In the genomic region with DNA sequence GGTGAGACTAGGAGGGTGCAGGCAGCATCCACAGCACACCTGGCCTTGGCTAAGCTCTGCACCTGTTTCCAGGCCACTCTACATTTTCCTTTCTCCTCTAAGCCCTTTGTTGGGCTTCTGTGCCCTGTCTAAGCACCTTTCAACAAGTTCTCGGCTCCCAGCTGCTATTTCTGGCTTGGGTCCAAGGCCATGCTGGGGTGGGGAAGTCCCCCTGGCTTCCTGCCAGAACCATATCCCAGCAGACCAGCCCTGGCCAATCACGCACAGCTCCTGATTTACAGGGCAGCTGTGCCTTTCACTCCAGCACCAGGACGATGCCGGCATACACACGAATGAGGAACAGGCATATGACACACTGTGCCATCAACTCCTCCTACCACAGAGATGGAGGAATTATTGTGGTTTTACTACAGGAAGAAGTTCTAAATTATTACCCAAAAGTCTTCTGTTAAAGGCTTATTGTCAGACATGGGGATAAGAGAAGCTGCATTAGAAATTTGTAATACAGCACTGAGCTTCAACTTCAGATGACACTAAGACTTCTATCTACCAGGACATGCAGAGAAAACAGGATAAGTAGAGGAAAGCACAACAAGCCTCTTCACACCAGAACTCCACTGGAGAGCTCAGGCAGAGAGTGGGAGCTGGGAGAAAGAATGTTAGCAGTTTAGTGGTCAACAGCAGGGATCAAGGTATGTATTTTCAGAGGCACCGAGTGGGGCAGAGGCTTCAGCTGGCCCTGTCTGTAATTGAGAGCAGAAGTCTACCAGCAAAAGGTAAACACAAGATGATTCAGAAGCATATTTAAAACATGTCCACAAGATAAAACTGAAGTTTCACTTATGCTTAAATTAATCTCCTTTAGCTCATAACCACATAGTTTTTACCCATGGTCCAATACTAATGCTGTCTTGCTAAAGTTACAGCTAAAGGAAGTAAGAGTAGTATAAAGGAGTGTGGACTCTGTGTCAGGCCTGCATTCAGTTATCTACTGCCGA, we compare ENCODE assay signal across 9 cellular contexts. TPM values are rescaled to one million over a fixed set of nuclear protein-coding genes. Genes with fewer than 3 reads are reported as not detected.
DNase-seq lines count a peak whose midpoint lies in the region; ATAC-seq and TF ChIP-seq lines count a peak whose summit lies in the region.
"Had no signal": no experiment of that assay in that cellular context is flagged by ENCODE, and none has a peak within 500 bp of the region (broad histone marks: within the 10 kb centered on the region; RNA-seq: fewer than 3 reads in every experiment).

No MANE protein-coding gene starts in this region.

- H3K27me3 ChIP-seq in A673 (replicated peaks; ENCODE audit: insufficient read depth, low read depth, low read length, poor library complexity) (no peaks in the 10 kb centered on the region), Peyer's patch (no peaks in the 10 kb centered on the region), trophoblast cell (ENCODE audit: insufficient read depth, low read length) (no peaks in the 10 kb centered on the region), thoracic aorta (replicated peaks; ENCODE audit: insufficient read depth) (no peaks in the 10 kb centered on the region)

- peaks cover 17% of the 10 kb centered on the region for H3K4me1 ChIP-seq in A673 (ENCODE audit: insufficient read depth, low read length, poor library complexity, severe bottlenecking)
- H3K4me1 ChIP-seq in Peyer's patch, result peaks cover 0 to 18% (median 13%) of the 10 kb centered on the region in 4 donors
- H3K4me1 ChIP-seq in trophoblast cell (ENCODE audit: control insufficient read depth in 1 of 2, insufficient read depth in 2 of 2, low read length in 2 of 2), result peaks cover 2 to 5% of the 10 kb centered on the region in 2 experiments
- peaks cover 0 to 16% of the 10 kb centered on the region in 2 donors for H3K4me1 ChIP-seq in thoracic aorta (ENCODE audit: control insufficient read depth in 1 of 2, low read depth in 2 of 2)

- no TSS peak for BruUV-seq in A673 (replicated peaks; lab: Mats Ljungman, UMichigan)

- WGBS in trophoblast cell (ENCODE audit: extremely low coverage, insufficient coverage, insufficient read length), result no CpG with 5 or more reads among the region's 7 CpGs

- peaks cover 78% of the 10 kb centered on the region for H3K36me3 ChIP-seq in A673 (ENCODE audit: insufficient read depth, low read length, poor library complexity, severe bottlenecking)
- peaks cover 0 to 50% (median 0%) of the 10 kb centered on the region in 3 donors for H3K36me3 ChIP-seq in Peyer's patch
- peaks cover 8 to 21% of the 10 kb centered on the region in 2 experiments for H3K36me3 ChIP-seq in trophoblast cell (ENCODE audit: control insufficient read depth in 1 of 2, insufficient read depth in 2 of 2, low read length in 2 of 2)
- H3K36me3 ChIP-seq in thoracic aorta, result peaks cover 23% of the 10 kb centered on the region

- H3K18ac ChIP-seq in trophoblast cell (ENCODE audit: low read length), result peak overlapping the region; percentile 27

- H3K79me2 ChIP-seq in trophoblast cell (ENCODE audit: control insufficient read depth, insufficient read depth, low read length, poor library complexity), result no peaks in the 10 kb centered on the region

- peak overlapping the region; percentile 68 for H3K27ac ChIP-seq in A673 (ENCODE audit: low read depth, low read length, poor library complexity, severe bottlenecking)
- H3K27ac ChIP-seq in Peyer's patch, result peak overlapping the region; percentile 19 to 63 (median 47)
- no peak overlapping the region for H3K27ac ChIP-seq in trophoblast cell (ENCODE audit: low read depth, low read length)
- H3K27ac ChIP-seq in thoracic aorta, result no peak overlapping the region
- H3K27ac ChIP-seq: C4-2B had no signal

- no peak overlapping the region for H3K23ac ChIP-seq in trophoblast cell (ENCODE audit: low read length)

- no peak overlapping the region for H3K4ac ChIP-seq in trophoblast cell (ENCODE audit: low read depth, low read length)

- H2BK12ac ChIP-seq in trophoblast cell (ENCODE audit: low read length), result no peak overlapping the region

- H3K4me3 ChIP-seq in A673 (ENCODE audit: low read depth, low read length, poor library complexity, severe bottlenecking) (no peak overlapping the region), Peyer's patch (no peak overlapping the region), trophoblast cell (ENCODE audit: low read depth, low read length) (no peak overlapping the region), thoracic aorta (no peak overlapping the region)
- no peak overlapping the region for H3K4me3 ChIP-seq in Jurkat, Clone E6-1 (ENCODE audit: low read length)

- intact Hi-C loops in A673 (cut with micrococcal nuclease; ENCODE audit: unreplicated experiment), result no loop called here

- H3K9me3 ChIP-seq in A673 (ENCODE audit: low read depth, low read length, poor library complexity, severe bottlenecking) (no peaks in the 10 kb centered on the region), Peyer's patch (no peaks in the 10 kb centered on the region), trophoblast cell (ENCODE audit: insufficient read depth, low read depth, low read length) (no peaks in the 10 kb centered on the region), thoracic aorta (no peaks in the 10 kb centered on the region)

- no peak overlapping the region for H4K12ac ChIP-seq in trophoblast cell (ENCODE audit: low read depth, low read length)

- H2AFZ ChIP-seq in trophoblast cell (ENCODE audit: insufficient read depth, low read length, poor library complexity), result no peak overlapping the region

- ATAC-seq in GM19351 (IDR thresholded peaks at IDR 0.05; ENCODE audit: unreplicated experiment) (peak; percentile 72), thoracic aorta (ENCODE audit: insufficient number of reproducible peaks, low FRiP score, low read depth) (no peak)

- POLR2A ChIA-PET in A673 (lab: Charles Lee; ENCODE audit: low non-redundant PET), result interaction anchor here (0.6 kb wide), 1 partner anchor 182 kb away, joined by 3 read pairs; no protein-coding TSS in a partner anchor

- no peak overlapping the region for H4K8ac ChIP-seq in trophoblast cell (ENCODE audit: low read depth, low read length)

- H2BK5ac ChIP-seq in trophoblast cell (ENCODE audit: low read depth, low read length, poor library complexity), result no peak overlapping the region

- CTCF ChIA-PET in A673 (lab: Charles Lee), result interaction anchor here (0.6 to 1.1 kb wide), 2 partner anchors 16 to 128 kb away, joined by 4 to 6 read pairs; no protein-coding TSS in a partner anchor

- peak in 1 of 2 donors; percentile 47 for TF ChIP-seq POLR2A in Peyer's patch (IDR thresholded peaks at IDR 0.05)

- H3K9ac ChIP-seq in trophoblast cell (ENCODE audit: low read length), result no peak overlapping the region

- DNase-seq in A673 (ENCODE audit: low spot score), result peak; percentile 92
- peak; percentile 91 for DNase-seq in Jurkat, Clone E6-1 (ENCODE audit: low read depth, low spot score)
- peak; percentile 71 to 92 (median 91) for DNase-seq in Peyer's patch
- peak; percentile 67 for DNase-seq in activated T-helper 1 cell treated with Interleukin-2 at 50 U/mL for 16 hours (ENCODE audit: low read depth)
- DNase-seq in fibroblast of the conjunctiva (ENCODE audit: low read depth), result peak; percentile 75
- peak; percentile 27 to 46 for DNase-seq in trophoblast cell
- DNase-seq in thoracic aorta (ENCODE audit: low spot score), result peak; percentile 59

- no peak overlapping the region for H3K4me2 ChIP-seq in trophoblast cell (ENCODE audit: low read length)

- TF ChIP-seq CTCF in A673 (conservative IDR thresholded peaks at IDR 0.05; ENCODE audit: low read depth, low read length), result no peak
- no peak for TF ChIP-seq CTCF in Peyer's patch (IDR thresholded peaks at IDR 0.05)
- TF ChIP-seq CTCF in thoracic aorta (IDR thresholded peaks at IDR 0.05), result no peak

- no peaks in the 10 kb centered on the region for H3K79me1 ChIP-seq in trophoblast cell (ENCODE audit: low read length)

- no peak overlapping the region for H4K91ac ChIP-seq in trophoblast cell (ENCODE audit: low read depth, low read length)

- H3K14ac ChIP-seq in trophoblast cell (ENCODE audit: low read length), result no peak overlapping the region

- no peak overlapping the region for H2AK5ac ChIP-seq in trophoblast cell (ENCODE audit: low read length)

- H2BK120ac ChIP-seq in trophoblast cell (ENCODE audit: insufficient read depth, low read length, poor library complexity), result no peak overlapping the region

RNA-seq across cellular contexts. Expression of a gene that starts 37.4 kb away (rescaled TPM):
- total RNA-seq in A673 (2021) (39.8 and 41.2 TPM in 2 replicates), Peyer's patch (10 to 100 TPM; 13.7 to 52.0 (median 18.1) TPM), thoracic aorta (10 to 100 TPM; 15.6 to 19.3 TPM)
- polyA plus RNA-seq in Jurkat, Clone E6-1 (2012; ENCODE audit: insufficient read depth, insufficient read length), result 29.3 TPM
- polyA plus RNA-seq in trophoblast cell (2013), result 15.3 and 15.4 TPM in 2 replicates

RNA-seq across cellular contexts. Expression of a gene that starts 55.8 kb away (rescaled TPM):
- total RNA-seq in A673 (2021) (0.58 and 2.1 TPM in 2 replicates), Peyer's patch (10 to 100 TPM in 3 of 4 donors, 1 to 10 TPM in 1; 9.9 to 28.4 (median 14.0) TPM), thoracic aorta (1 to 10 TPM in 1 of 2 donors, under 1 TPM in 1; 0.42 to 3.9 TPM)
- 3.5 TPM for polyA plus RNA-seq in Jurkat, Clone E6-1 (2012; ENCODE audit: insufficient read depth, insufficient read length)
- polyA plus RNA-seq in trophoblast cell (2013), result 3.2 TPM in 2 replicates

RNA-seq across cellular contexts. Expression of a gene that starts 57.2 kb away (rescaled TPM):
- total RNA-seq in A673 (2021) (0.06 and 0.09 TPM in 2 replicates), Peyer's patch (10 to 100 TPM in 3 of 4 donors, 1 to 10 TPM in 1; 1.7 to 34.0 (median 15.7) TPM), thoracic aorta (1 to 10 TPM in 1 of 2 donors, under 1 TPM in 1; 0.27 to 2.5 TPM)
- 0.31 TPM for polyA plus RNA-seq in Jurkat, Clone E6-1 (2012; ENCODE audit: insufficient read depth, insufficient read length)
- 0.01 TPM in 2 replicates for polyA plus RNA-seq in trophoblast cell (2013)

Comparison
In these comparisons a context has a peak if more than half of its experiments do, and no peak if none do; other contexts are left out.
1. DNase-seq: peak in every context shown above with its lines; median percentile 92 in A673; 91 in Jurkat, Clone E6-1; 91 in Peyer's patch; 75 in fibroblast of the conjunctiva; 67 in activated T-helper 1 cell treated with Interleukin-2 at 50 U/mL for 16 hours; 59 in thoracic aorta; 36 in trophoblast cell.
2. H3K27ac ChIP-seq: peak in A673 (single experiment) and Peyer's patch (4 of 4); none in trophoblast cell (single experiment) and thoracic aorta (0 of 2).